Comparison of ENCODE assay signal across 21 cellular contexts in the genomic region with DNA sequence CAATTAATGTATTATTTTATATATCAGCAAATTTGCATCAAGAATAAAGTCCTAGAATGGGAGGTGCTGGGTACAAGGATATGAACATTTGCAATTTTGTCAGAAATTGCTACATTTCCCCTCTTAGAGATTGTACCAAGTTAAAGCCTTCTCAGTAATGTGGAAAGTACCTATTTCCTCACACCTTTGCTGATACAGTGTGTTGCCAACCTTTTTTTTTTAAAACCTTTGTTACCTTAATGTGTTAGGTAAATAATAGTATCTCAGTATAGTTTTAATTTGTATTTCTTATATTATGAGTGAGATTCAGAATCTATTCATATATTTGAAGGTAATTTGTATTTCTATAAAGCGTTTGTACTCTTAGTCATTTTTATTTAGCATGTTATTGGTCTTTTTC.
"Had no signal": no experiment of that assay in that cellular context is flagged by ENCODE, and none has a peak within 500 bp of the region (broad histone marks: within the 10 kb centered on the region; RNA-seq: fewer than 3 reads in every experiment).

No MANE protein-coding gene starts in this region.

- H3K9me3 ChIP-seq: breast epithelium, uterus had no signal

- H3K4me1 ChIP-seq: uterus had no signal

- H2AFZ ChIP-seq: neural progenitor cell had no signal

- H3K4me3 ChIP-seq: breast epithelium, neural progenitor cell, uterus had no signal

- H3K36me3 ChIP-seq: breast epithelium, neural progenitor cell, uterus had no signal

- H3K9ac ChIP-seq: neural progenitor cell had no signal

- H3K9me3 Mint-ChIP-seq: central memory CD8-positive, alpha-beta T cell; neural progenitor cell; stimulated activated naive CD8-positive, alpha-beta T cell treated with anti-CD3 and anti-CD28 coated beads, Interleukin-15, Interleukin-2, amounts not matched to agents 100 ng/mL and 50 ng/mL, for 24 hours; type B pancreatic cell had no signal

- DNase-seq: activated CD4-positive, alpha-beta T cell treated with anti-CD3 and anti-CD28 coated beads for 36 hours; activated CD4-positive, CD25-positive, alpha-beta regulatory T cell; activated CD8-positive, alpha-beta memory T cell treated with anti-CD3 and anti-CD28 coated beads, Interleukin-2, amount 10 ng/mL, durations not matched to agents 7 days and 5 days; activated CD8-positive, alpha-beta T cell treated with anti-CD3 and anti-CD28 coated beads, Interleukin-2, amount 10 ng/mL, durations not matched to agents 7 days and 5 days; activated naive CD4-positive, alpha-beta T cell; activated T-cell treated with anti-CD3 and anti-CD28 coated beads, Interleukin-2, amount 50 U/mL, for 72 hours; left cardiac atrium; midbrain; naive thymus-derived CD4-positive, alpha-beta T cell; right cardiac atrium; stimulated activated CD4-positive, alpha-beta T cell treated with anti-CD3 and anti-CD28 coated beads, Interleukin-12 subunit alpha, Interleukin-12 subunit beta, amount 100 ng/mL, for 4 hours; stimulated activated CD4-positive, alpha-beta T cell treated with anti-CD3 and anti-CD28 coated beads, Interleukin-4, amount 100 ng/mL, for 1 hour; substantia nigra; uterus had no signal

- H3K27ac Mint-ChIP-seq: activated CD4-positive, alpha-beta T cell treated with anti-CD3 and anti-CD28 coated beads for 36 hours; activated CD8-positive, alpha-beta T cell treated with anti-CD3 and anti-CD28 coated beads, Interleukin-2, amount 10 ng/mL, durations not matched to agents 7 days and 5 days; activated T-cell treated with anti-CD3 and anti-CD28 coated beads, Interleukin-2, amount 50 U/mL, for 72 hours; naive thymus-derived CD4-positive, alpha-beta T cell; neural progenitor cell; type B pancreatic cell had no signal

- H3K27me3 ChIP-seq: breast epithelium, uterus had no signal

- H3K4me3 Mint-ChIP-seq: activated CD4-positive, alpha-beta T cell treated with anti-CD3 and anti-CD28 coated beads for 36 hours; activated CD8-positive, alpha-beta memory T cell treated with anti-CD3 and anti-CD28 coated beads, Interleukin-2, amount 10 ng/mL, durations not matched to agents 7 days and 5 days; activated CD8-positive, alpha-beta T cell treated with anti-CD3 and anti-CD28 coated beads, Interleukin-2, amount 10 ng/mL, durations not matched to agents 7 days and 5 days; activated T-cell treated with anti-CD3 and anti-CD28 coated beads, Interleukin-2, amount 50 U/mL, for 72 hours; central memory CD8-positive, alpha-beta T cell; dendritic cell treated with granulocyte-macrophage colony-stimulating factor and Interleukin-4, amounts not matched to agents 40 ng/mL and 50 ng/mL, for 4 days; naive thymus-derived CD4-positive, alpha-beta T cell; neural progenitor cell; stimulated activated naive CD8-positive, alpha-beta T cell treated with anti-CD3 and anti-CD28 coated beads, Interleukin-15, Interleukin-2, amounts not matched to agents 100 ng/mL and 50 ng/mL, for 24 hours; type B pancreatic cell had no signal

- H3K27ac ChIP-seq: breast epithelium, neural progenitor cell, uterus had no signal

- H3K27me3 Mint-ChIP-seq: activated CD4-positive, alpha-beta T cell treated with anti-CD3 and anti-CD28 coated beads for 36 hours; activated CD8-positive, alpha-beta memory T cell treated with anti-CD3 and anti-CD28 coated beads, Interleukin-2, amount 10 ng/mL, durations not matched to agents 7 days and 5 days; central memory CD8-positive, alpha-beta T cell; dendritic cell treated with granulocyte-macrophage colony-stimulating factor and Interleukin-4, amounts not matched to agents 40 ng/mL and 50 ng/mL, for 4 days; naive thymus-derived CD4-positive, alpha-beta T cell; stimulated activated naive CD8-positive, alpha-beta T cell treated with anti-CD3 and anti-CD28 coated beads, Interleukin-15, Interleukin-2, amounts not matched to agents 100 ng/mL and 50 ng/mL, for 24 hours had no signal

- ATAC-seq: activated CD4-positive, alpha-beta T cell treated with anti-CD3 and anti-CD28 coated beads for 36 hours; activated CD8-positive, alpha-beta memory T cell treated with anti-CD3 and anti-CD28 coated beads, Interleukin-2, amount 10 ng/mL, durations not matched to agents 7 days and 5 days; activated CD8-positive, alpha-beta T cell treated with anti-CD3 and anti-CD28 coated beads, Interleukin-2, amount 10 ng/mL, durations not matched to agents 7 days and 5 days; activated naive CD4-positive, alpha-beta T cell treated with anti-CD3 and anti-CD28 coated beads, Interleukin-2, amount 50 U/mL, for 72 hours; activated T-cell treated with anti-CD3 and anti-CD28 coated beads, Interleukin-2, amount 50 U/mL, for 72 hours; naive thymus-derived CD4-positive, alpha-beta T cell had no signal

- H3K4me2 ChIP-seq: neural progenitor cell had no signal

- H3K36me3 Mint-ChIP-seq: neural progenitor cell had no signal
